21 cellular contexts compared by ENCODE assay signal in genomic region chr12:115464673-115465060, GRCh38.
"Had no signal": no experiment of that assay in that cellular context is flagged by ENCODE, and none has a peak within 500 bp of the region (broad histone marks: within the 10 kb centered on the region; RNA-seq: fewer than 3 reads in every experiment).

No MANE protein-coding gene starts in this region.

- H3K9ac ChIP-seq: SK-N-SH had no signal

- H3K27ac ChIP-seq: HL-60, RWPE1 had no signal

- H3K27me3 ChIP-seq: MG63 had no signal

- H3K4me3 ChIP-seq: MG63 had no signal

- H3K9me2 ChIP-seq: SK-N-SH had no signal

- H3K4me2 ChIP-seq: SK-N-SH had no signal

- DNase-seq: KBM-7, MG63, NCI-H1092 treated with DMSO at 0.1 percent for 48 hours, NCI-H1436, NCI-H187, NCI-H2029, NCI-H2081 treated with DMSO at 0.1 percent for 48 hours, NCI-H2171, NCI-H226, NCI-H446, NCI-H510A, NCI-H524 treated with DMSO at 0.1 percent for 48 hours, NCI-H69, NCI-H774, PC-3, SHP77, SK-N-SH, SW 1271 had no signal

- ATAC-seq: Panc1, PC-3 had no signal

- H3K9me3 ChIP-seq: MG63 had no signal

- H3K36me3 ChIP-seq: MG63 had no signal
